32 cellular contexts compared by ENCODE assay signal in the genomic region with DNA sequence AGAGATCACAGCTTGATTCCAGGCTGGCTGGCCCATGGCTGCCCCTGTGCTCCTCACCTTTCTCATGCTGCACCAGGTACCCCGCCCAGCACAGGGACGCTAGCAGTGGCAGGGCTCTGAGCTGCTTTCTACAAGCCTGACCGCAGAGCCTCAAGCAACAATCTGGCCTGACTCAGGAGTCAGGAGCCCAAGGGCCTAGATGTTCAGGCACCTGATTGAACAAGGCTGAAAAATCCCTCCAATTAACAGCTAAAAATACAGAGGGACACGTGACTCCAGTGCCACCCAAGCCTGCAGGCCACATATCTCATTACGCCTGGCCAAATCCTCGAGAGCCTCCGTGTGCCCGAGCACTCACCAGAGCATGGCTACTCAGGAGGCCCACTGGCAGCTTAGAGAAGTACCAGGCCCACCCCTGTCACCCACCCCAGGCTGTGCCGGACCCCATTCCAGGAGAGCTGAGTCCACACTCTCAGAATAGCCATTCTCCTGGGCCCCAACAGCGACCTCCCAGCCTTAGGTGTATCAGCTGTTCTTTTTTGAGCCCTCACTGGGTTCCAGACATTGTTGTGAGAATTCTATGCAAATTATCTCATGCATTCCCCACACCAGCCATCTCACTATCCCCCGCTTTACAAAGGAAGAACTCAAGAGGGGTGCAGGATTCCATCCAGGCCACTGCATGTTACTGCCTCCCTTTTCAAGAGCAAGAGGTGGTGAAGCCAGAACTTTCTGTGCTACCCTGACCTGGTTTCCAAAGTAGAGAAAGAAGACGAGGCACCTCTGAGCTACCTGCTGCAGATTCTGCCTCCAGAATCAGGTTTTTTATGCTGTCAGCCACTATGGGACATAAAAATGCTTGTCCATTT.
DNase-seq lines count a peak whose midpoint lies in the region; ATAC-seq, FAIRE-seq and TF ChIP-seq lines count a peak whose summit lies in the region.
"Had no signal": no experiment of that assay in that cellular context is flagged by ENCODE, and none has a peak within 500 bp of the region (broad histone marks: within the 10 kb centered on the region; RNA-seq: fewer than 3 reads in every experiment).

No MANE protein-coding gene starts in this region.

- H2AFZ ChIP-seq in GM23338 (no peak overlapping the region), keratinocyte (ENCODE audit: control insufficient read depth, low read length) (no peak overlapping the region)
- H2AFZ ChIP-seq: hepatocyte had no signal

- H3K9ac ChIP-seq in keratinocyte (ENCODE audit: control insufficient read depth, extremely low read depth, insufficient read depth, low read length) = no peak overlapping the region
- H3K9ac ChIP-seq: BLaER1 had no signal

- H3F3A ChIP-seq in GM23338 (replicated peaks; ENCODE audit: low read depth) = no peaks in the 10 kb centered on the region

- TF ChIP-seq CTCF in GM23338 (conservative IDR thresholded peaks at IDR 0.05; ENCODE audit: low read depth in 2 of 2) (no peak), Peyer's patch (IDR thresholded peaks at IDR 0.05) (no peak), keratinocyte (optimal IDR thresholded peaks at IDR 0.05 in 1 of 3, IDR thresholded peaks at IDR 0.05 in 1 of 3, conservative IDR thresholded peaks at IDR 0.05 in 1 of 3; ENCODE audit: extremely low read depth in 1 of 3, insufficient read depth in 2 of 3, low read length in 3 of 3) (no peak), progenitor cell of endocrine pancreas (IDR thresholded peaks at IDR 0.05; ENCODE audit: unreplicated experiment) (no peak)
- no peak for TF ChIP-seq CTCF in CD4-positive, alpha-beta T cell (IDR thresholded peaks at IDR 0.05)

- H3K4me1 ChIP-seq in GM23338 (ENCODE audit: insufficient read depth) (peaks cover 20% of the 10 kb centered on the region), Peyer's patch (peaks cover 0 to 37% (median 8%) of the 10 kb centered on the region in 4 donors), keratinocyte (ENCODE audit: control insufficient read depth, extremely low read depth, insufficient read depth, low read length) (peaks cover 14% of the 10 kb centered on the region)

- H3K9me2 ChIP-seq in GM23338 (ENCODE audit: insufficient read depth) = no peaks in the 10 kb centered on the region

- H3K27ac ChIP-seq in GM23338 (ENCODE audit: low read depth) = no peak overlapping the region
- peak overlapping the region in 3 of 4 donors; percentile 46 to 87 (median 50) for H3K27ac ChIP-seq in Peyer's patch
- H3K27ac ChIP-seq in keratinocyte (ENCODE audit: control insufficient read depth, insufficient read depth, low read length) = no peak overlapping the region
- H3K27ac ChIP-seq in CD4-positive, alpha-beta T cell (ENCODE audit: low read depth, low read length) = no peak overlapping the region
- H3K27ac ChIP-seq: BLaER1, coronary artery, esophagus muscularis mucosa, hepatocyte, left lung, ovary, right lobe of liver had no signal

- H3K9me3 Mint-ChIP-seq in GM23338 (no peaks in the 10 kb centered on the region), progenitor cell of endocrine pancreas (ENCODE audit: low read depth) (no peaks in the 10 kb centered on the region)
- no peaks in the 10 kb centered on the region for H3K9me3 Mint-ChIP-seq in CD4-positive, alpha-beta T cell
- H3K9me3 Mint-ChIP-seq: activated CD4-positive, alpha-beta memory T cell treated with anti-CD3 and anti-CD28 coated beads for 36 hours; activated T-helper 17 cell treated with anti-CD3 and anti-CD28 coated beads, Interleukin-2, amount 50 U/mL, for 72 hours; natural killer cell; stimulated activated memory B cell treated with anti-CD40 and anti-IgM and Interleukin-4, amounts not matched to agents 10 μg/mL and 1 μg/mL and 100 μg/mL, for 72 hours had no signal

- no peak for TF ChIP-seq POLR2A in Peyer's patch (IDR thresholded peaks at IDR 0.05)

- H3K4me3 ChIP-seq in GM23338 (no peak overlapping the region), Peyer's patch (no peak overlapping the region), keratinocyte (ENCODE audit: control insufficient read depth in 2 of 3, extremely low read depth in 1 of 3, insufficient read depth in 2 of 3, low read depth in 1 of 3, low read length in 3 of 3) (no peak overlapping the region)
- H3K4me3 ChIP-seq: BLaER1, coronary artery, esophagus muscularis mucosa, hepatocyte, left lung, ovary, right lobe of liver had no signal

- H3K9me1 ChIP-seq in keratinocyte (ENCODE audit: control insufficient read depth, extremely low read depth, insufficient read depth, low read length) = no peaks in the 10 kb centered on the region

- peak; percentile 9 for FAIRE-seq in keratinocyte (lab: Jason Lieb, UNC)
- FAIRE-seq: GM19239, HepG2 had no signal

- H4K20me1 ChIP-seq in GM23338 (replicated peaks; ENCODE audit: insufficient read depth) (no peaks in the 10 kb centered on the region), keratinocyte (ENCODE audit: control insufficient read depth, extremely low read depth, insufficient read depth, low read length) (no peaks in the 10 kb centered on the region)
- H4K20me1 ChIP-seq: BLaER1 had no signal

- dilution Hi-C loops in keratinocyte (cut with MboI; ENCODE audit: extremely low pct_ligation_motif_present, low sequenced_read_pairs) = no loop called here

- POLR2A ChIA-PET in CD4-positive, alpha-beta T cell (lab: Charles Lee) = no interaction called here

- DNase-seq in GM23338 (ENCODE audit: low spot score) (peak; percentile 16), Peyer's patch (peak in 1 of 3 donors; percentile 53), keratinocyte (ENCODE audit: low read depth, low spot score) (no peak), progenitor cell of endocrine pancreas (ENCODE audit: low spot score, unreplicated experiment) (no peak), DMS153 (lab: John Stamatoyannopoulos, UW) (no peak)
- DNase-seq in activated CD8-positive, alpha-beta memory T cell treated with anti-CD3 and anti-CD28 coated beads, Interleukin-2, amount 50 U/mL, for 4 hours = no peak
- no peak for DNase-seq in activated CD4-positive, CD25-positive, alpha-beta regulatory T cell treated with anti-CD3 and anti-CD28 coated beads, Interleukin-2, amount 50 U/mL, for 72 hours
- DNase-seq in CD4-positive, alpha-beta T cell = no peak
- DNase-seq: activated CD4-positive, alpha-beta memory T cell treated with anti-CD3 and anti-CD28 coated beads for 36 hours; activated CD8-positive, alpha-beta memory T cell treated with anti-CD3 and anti-CD28 coated beads, Interleukin-2, amount 50 U/mL, for 48 hours; activated naive CD4-positive, alpha-beta T cell treated with anti-CD3 and anti-CD28 coated beads, Interleukin-2, amount 50 U/mL, for 16 hours; amniotic stem cell; foreskin melanocyte; GF-D8; Kasumi-1; left lung; midbrain; natural killer cell; NCI-H2171 treated with DMSO at 0.1 percent for 48 hours; NCI-H524 treated with DMSO at 0.1 percent for 48 hours; ovary; right lobe of liver; stimulated activated CD4-positive, alpha-beta T cell treated with anti-CD3 and anti-CD28 coated beads, Interleukin-4, amount 100 ng/mL, for 4 hours had no signal

- peak; percentile 32 for ATAC-seq in GM23338
- no peak for ATAC-seq in CD4-positive, alpha-beta T cell (ENCODE audit: poor library complexity)
- ATAC-seq: activated T-helper 17 cell treated with anti-CD3 and anti-CD28 coated beads, Interleukin-2, amount 50 U/mL, for 72 hours; HepG2; left lung; natural killer cell; Panc1; right lobe of liver; stimulated activated memory B cell treated with anti-CD40 and anti-IgM and Interleukin-4, amounts not matched to agents 10 μg/mL and 1 μg/mL and 100 μg/mL, for 72 hours had no signal

- H3K79me2 ChIP-seq in GM23338 (replicated peaks; ENCODE audit: insufficient read depth) = no peaks in the 10 kb centered on the region
- no peaks in the 10 kb centered on the region for H3K79me2 ChIP-seq in keratinocyte (ENCODE audit: control insufficient read depth, insufficient read depth, low read length)
- H3K79me2 ChIP-seq: hepatocyte had no signal

- H3K36me3 Mint-ChIP-seq in GM23338 (ENCODE audit: low read depth) (no peaks in the 10 kb centered on the region; the same call in 2 of the 3 replicates), progenitor cell of endocrine pancreas (ENCODE audit: insufficient read depth) (no peaks in the 10 kb centered on the region)
- H3K36me3 Mint-ChIP-seq in CD4-positive, alpha-beta T cell (ENCODE audit: low read depth) = no peaks in the 10 kb centered on the region
- H3K36me3 Mint-ChIP-seq: activated CD4-positive, alpha-beta memory T cell treated with anti-CD3 and anti-CD28 coated beads for 36 hours; natural killer cell; stimulated activated memory B cell treated with anti-CD40 and anti-IgM and Interleukin-4, amounts not matched to agents 10 μg/mL and 1 μg/mL and 100 μg/mL, for 72 hours had no signal

- H3K9me3 ChIP-seq in Peyer's patch (no peaks in the 10 kb centered on the region), keratinocyte (ENCODE audit: control insufficient read depth, low read depth, low read length) (no peaks in the 10 kb centered on the region)
- no peaks in the 10 kb centered on the region for H3K9me3 ChIP-seq in CD4-positive, alpha-beta T cell (ENCODE audit: control insufficient read depth, low read length)
- H3K9me3 ChIP-seq: BLaER1, esophagus muscularis mucosa, left lung, ovary, right lobe of liver had no signal

- H3K4me2 ChIP-seq in GM23338 (no peak overlapping the region), keratinocyte (ENCODE audit: control insufficient read depth, extremely low read depth, insufficient read depth, low read depth, low read length) (no peak overlapping the region)
- H3K4me2 ChIP-seq: BLaER1, hepatocyte had no signal

- peaks cover 47% of the 10 kb centered on the region for H3K4me1 Mint-ChIP-seq in GM23338
- H3K4me1 Mint-ChIP-seq in progenitor cell of endocrine pancreas (ENCODE audit: low read depth) = peaks cover 27% of the 10 kb centered on the region
- no peaks in the 10 kb centered on the region for H3K4me1 Mint-ChIP-seq in CD4-positive, alpha-beta T cell (ENCODE audit: low read depth)
- H3K4me1 Mint-ChIP-seq: activated T-helper 17 cell treated with anti-CD3 and anti-CD28 coated beads, Interleukin-2, amount 50 U/mL, for 72 hours; stimulated activated memory B cell treated with anti-CD40 and anti-IgM and Interleukin-4, amounts not matched to agents 10 μg/mL and 1 μg/mL and 100 μg/mL, for 72 hours had no signal

- H3K27me3 ChIP-seq in GM23338 (ENCODE audit: insufficient read depth) (no peaks in the 10 kb centered on the region), Peyer's patch (no peaks in the 10 kb centered on the region), keratinocyte (ENCODE audit: control insufficient read depth, extremely low read depth, insufficient read depth, low read length) (no peaks in the 10 kb centered on the region)
- H3K27me3 ChIP-seq in CD4-positive, alpha-beta T cell (ENCODE audit: control insufficient read depth, insufficient read depth, low read length) = no peaks in the 10 kb centered on the region
- H3K27me3 ChIP-seq: BLaER1, esophagus muscularis mucosa, hepatocyte, left lung, ovary, right lobe of liver had no signal

- H3K27me3 Mint-ChIP-seq in GM23338 (ENCODE audit: insufficient read depth, low read depth, poor library complexity) (peaks cover 22% of the 10 kb centered on the region), progenitor cell of endocrine pancreas (peaks cover 6% of the 10 kb centered on the region)
- H3K27me3 Mint-ChIP-seq in CD4-positive, alpha-beta T cell = no peaks in the 10 kb centered on the region
- H3K27me3 Mint-ChIP-seq: activated T-helper 17 cell treated with anti-CD3 and anti-CD28 coated beads, Interleukin-2, amount 50 U/mL, for 72 hours; stimulated activated memory B cell treated with anti-CD40 and anti-IgM and Interleukin-4, amounts not matched to agents 10 μg/mL and 1 μg/mL and 100 μg/mL, for 72 hours had no signal

- CTCF ChIA-PET in CD4-positive, alpha-beta T cell (lab: Charles Lee) = no interaction called here

- H3K27ac Mint-ChIP-seq in GM23338 = no peak overlapping the region; the same call in 1 of the 2 replicates
- peak overlapping the region; percentile 85 for H3K27ac Mint-ChIP-seq in progenitor cell of endocrine pancreas
- no peak overlapping the region for H3K27ac Mint-ChIP-seq in CD4-positive, alpha-beta T cell
- H3K27ac Mint-ChIP-seq: activated CD4-positive, alpha-beta memory T cell treated with anti-CD3 and anti-CD28 coated beads for 36 hours; activated T-helper 17 cell treated with anti-CD3 and anti-CD28 coated beads, Interleukin-2, amount 50 U/mL, for 72 hours; natural killer cell; stimulated activated memory B cell treated with anti-CD40 and anti-IgM and Interleukin-4, amounts not matched to agents 10 μg/mL and 1 μg/mL and 100 μg/mL, for 72 hours had no signal

- no peak overlapping the region for H3K4me3 Mint-ChIP-seq in GM23338
- no peak overlapping the region for H3K4me3 Mint-ChIP-seq in progenitor cell of endocrine pancreas (ENCODE audit: low read depth)
- H3K4me3 Mint-ChIP-seq in CD4-positive, alpha-beta T cell = no peak overlapping the region
- H3K4me3 Mint-ChIP-seq: activated CD4-positive, alpha-beta memory T cell treated with anti-CD3 and anti-CD28 coated beads for 36 hours; activated T-helper 17 cell treated with anti-CD3 and anti-CD28 coated beads, Interleukin-2, amount 50 U/mL, for 72 hours; natural killer cell; stimulated activated memory B cell treated with anti-CD40 and anti-IgM and Interleukin-4, amounts not matched to agents 10 μg/mL and 1 μg/mL and 100 μg/mL, for 72 hours had no signal

- intact Hi-C loops in CD4-positive, alpha-beta T cell (cut with DNase I, micrococcal nuclease) = no loop called here

- H3K36me3 ChIP-seq in GM23338 (ENCODE audit: insufficient read depth) (no peaks in the 10 kb centered on the region), Peyer's patch (no peaks in the 10 kb centered on the region), keratinocyte (ENCODE audit: control insufficient read depth in 2 of 2, extremely low read depth in 1 of 2, insufficient read depth in 2 of 2, low read length in 2 of 2) (no peaks in the 10 kb centered on the region)
- H3K36me3 ChIP-seq: BLaER1, esophagus muscularis mucosa, left lung, ovary, right lobe of liver had no signal

Comparison
In these comparisons a context has a peak if more than half of its experiments do, and no peak if none do; other contexts are left out.
1. H3K27ac ChIP-seq: peak in Peyer's patch (3 of 4); none in GM23338 (single experiment), keratinocyte (single experiment) and CD4-positive, alpha-beta T cell (single experiment).